Comparison of ENCODE assay signal across 25 cellular contexts in the genomic region with DNA sequence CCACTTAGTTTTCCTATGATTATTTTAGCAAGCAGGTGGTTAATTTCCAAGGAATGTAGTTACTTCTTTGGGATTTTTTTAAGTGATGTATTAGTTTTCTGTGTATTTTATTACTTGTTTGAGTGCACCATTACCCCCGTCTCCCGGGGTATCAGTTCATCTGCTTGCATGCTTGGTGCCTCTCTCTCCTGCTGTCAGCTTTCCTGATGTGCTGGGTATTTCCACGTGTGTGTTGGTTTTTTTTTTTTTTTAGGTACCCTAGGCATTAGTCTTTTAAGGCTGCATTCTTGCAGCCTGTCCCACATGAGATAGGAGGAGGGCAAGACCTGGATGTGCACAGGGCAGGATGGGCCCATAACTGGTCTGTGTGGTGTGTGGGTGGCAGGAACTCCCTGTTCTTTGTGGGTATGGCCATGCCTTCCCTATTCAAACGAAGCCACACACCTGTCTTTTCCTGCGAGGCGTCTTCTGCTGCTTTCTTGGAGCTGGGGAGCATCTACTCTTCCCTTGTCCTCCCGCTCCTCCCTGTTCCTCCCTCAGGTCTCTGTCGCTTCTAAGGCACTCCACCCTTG. TPM values are rescaled to one million over a fixed set of nuclear protein-coding genes. Genes with fewer than 3 reads are reported as not detected.
DNase-seq lines count a peak whose midpoint lies in the region; ATAC-seq and TF ChIP-seq lines count a peak whose summit lies in the region.
"Had no signal": no experiment of that assay in that cellular context is flagged by ENCODE, and none has a peak within 500 bp of the region (broad histone marks: within the 10 kb centered on the region; RNA-seq: fewer than 3 reads in every experiment).

No MANE protein-coding gene starts in this region.

- no peak overlapping the region for H2AFZ ChIP-seq in SU-DHL-6 (ENCODE audit: low read depth, low read length, severe bottlenecking)
- H2AFZ ChIP-seq: hepatocyte had no signal

- peak overlapping the region; percentile 24; the same call in 1 of the 2 replicates for H3K9ac ChIP-seq in SU-DHL-6 (ENCODE audit: low read length)

- peaks cover 69% of the 10 kb centered on the region for H3K79me2 ChIP-seq in SU-DHL-6 (ENCODE audit: insufficient read depth, low read length)
- H3K79me2 ChIP-seq: hepatocyte had no signal

- H3K9me3 ChIP-seq in SU-DHL-6 (ENCODE audit: insufficient read depth, low read length) (no peaks in the 10 kb centered on the region), upper lobe of right lung (no peaks in the 10 kb centered on the region), uterus (no peaks in the 10 kb centered on the region)
- H3K9me3 ChIP-seq: testis had no signal

- ATAC-seq in naive B cell (ENCODE audit: low read depth in 2 of 2) (peak in 1 of 2 donors; percentile 12), upper lobe of right lung (peak; percentile 52)
- ATAC-seq: activated T-helper 17 cell treated with anti-CD3 and anti-CD28 coated beads, Interleukin-2, amount 50 U/mL, for 72 hours; K562; T-cell had no signal

- TF ChIP-seq CTCF in SU-DHL-6 (IDR thresholded peaks at IDR 0.05; ENCODE audit: insufficient read depth, low read length, poor library complexity, severe bottlenecking), result no peak
- TF ChIP-seq CTCF in upper lobe of right lung (IDR thresholded peaks at IDR 0.05), result no peak
- no peak for TF ChIP-seq CTCF in uterus (IDR thresholded peaks at IDR 0.05)

- peaks cover 84 to 100% (median 88%) of the 10 kb centered on the region in 3 donors for H3K4me1 Mint-ChIP-seq in naive B cell
- H3K4me1 Mint-ChIP-seq: activated T-helper 17 cell treated with anti-CD3 and anti-CD28 coated beads, Interleukin-2, amount 50 U/mL, for 72 hours had no signal

- no peaks in the 10 kb centered on the region for H3K9me2 ChIP-seq in SU-DHL-6 (replicated peaks; ENCODE audit: insufficient read depth, low read length)

- H3F3A ChIP-seq in SU-DHL-6 (ENCODE audit: insufficient read depth), result peaks cover 27% of the 10 kb centered on the region

- peak; percentile 55 for DNase-seq in NCI-H2171 treated with DMSO at 0.1 percent for 48 hours (lab: John Stamatoyannopoulos, UW)
- no peak for DNase-seq in NCI-H2171 (lab: John Stamatoyannopoulos, UW)
- DNase-seq in naive B cell, result no peak
- no peak for DNase-seq in upper lobe of right lung
- DNase-seq in G401 (ENCODE audit: low spot score), result no peak
- no peak for DNase-seq in NCI-H1694 treated with DMSO at 0.1 percent for 48 hours (lab: John Stamatoyannopoulos, UW)
- DNase-seq in uterus, result no peak
- DNase-seq: 8988T; activated CD4-positive, alpha-beta T cell treated with anti-CD3 and anti-CD28 coated beads, Interleukin-2, amount 50 U/mL, for 1 hour; central memory CD4-positive, alpha-beta T cell; DMS79 treated with DMSO at 0.1 percent for 48 hours; foreskin fibroblast; NCI-H146; NCI-H226; NCI-H774; SHP77 treated with DMSO at 0.1 percent for 48 hours; stimulated activated CD4-positive, alpha-beta T cell treated with anti-CD3 and anti-CD28 coated beads, Interleukin-2, amount 100 ng/mL, for 24 hours; stimulated activated naive CD4-positive, alpha-beta T cell; testis had no signal

- no peaks in the 10 kb centered on the region for H3K27me3 Mint-ChIP-seq in naive B cell

- H3K4me3 Mint-ChIP-seq in naive B cell, result peak overlapping the region; percentile 64 to 98 (median 84)
- H3K4me3 Mint-ChIP-seq: activated naive CD8-positive, alpha-beta T cell; activated T-helper 17 cell treated with anti-CD3 and anti-CD28 coated beads, Interleukin-2, amount 50 U/mL, for 72 hours; T-cell had no signal

- no peaks in the 10 kb centered on the region for H3K36me3 ChIP-seq in SU-DHL-6 (ENCODE audit: low read length)
- no peaks in the 10 kb centered on the region for H3K36me3 ChIP-seq in upper lobe of right lung
- no peaks in the 10 kb centered on the region for H3K36me3 ChIP-seq in uterus

- H3K27ac ChIP-seq in SU-DHL-6 (ENCODE audit: low read depth, low read length), result peak overlapping the region; percentile 91
- H3K27ac ChIP-seq in upper lobe of right lung, result no peak overlapping the region
- no peak overlapping the region for H3K27ac ChIP-seq in uterus
- H3K27ac ChIP-seq: hepatocyte, testis had no signal

- H3K36me3 Mint-ChIP-seq in naive B cell, result peaks cover 13 to 21% of the 10 kb centered on the region in 2 donors
- H3K36me3 Mint-ChIP-seq: activated naive CD8-positive, alpha-beta T cell; T-cell had no signal

- no peaks in the 10 kb centered on the region for H3K4me1 ChIP-seq in upper lobe of right lung
- H3K4me1 ChIP-seq in uterus, result no peaks in the 10 kb centered on the region

- peak overlapping the region; percentile 77 for H3K4me2 ChIP-seq in SU-DHL-6 (ENCODE audit: low read depth, low read length, poor library complexity, severe bottlenecking)
- H3K4me2 ChIP-seq: hepatocyte had no signal

- no peak overlapping the region for H3K4me3 ChIP-seq in SU-DHL-6 (ENCODE audit: insufficient read depth, low read length, poor library complexity, severe bottlenecking)
- H3K4me3 ChIP-seq in upper lobe of right lung, result no peak overlapping the region
- H3K4me3 ChIP-seq in uterus, result no peak overlapping the region
- H3K4me3 ChIP-seq: hepatocyte, K562, testis had no signal

- no peaks in the 10 kb centered on the region for H4K20me1 ChIP-seq in SU-DHL-6 (ENCODE audit: low read depth, low read length)

- H3K27me3 ChIP-seq in SU-DHL-6 (ENCODE audit: low read length) (no peaks in the 10 kb centered on the region), upper lobe of right lung (no peaks in the 10 kb centered on the region), uterus (peaks cover 0 to 4% of the 10 kb centered on the region in 2 donors)
- H3K27me3 ChIP-seq: hepatocyte, testis had no signal

- no peaks in the 10 kb centered on the region for H3K9me3 Mint-ChIP-seq in naive B cell
- H3K9me3 Mint-ChIP-seq: activated T-helper 17 cell treated with anti-CD3 and anti-CD28 coated beads, Interleukin-2, amount 50 U/mL, for 72 hours; T-cell had no signal

- peak overlapping the region; percentile 21 to 98 (median 82) for H3K27ac Mint-ChIP-seq in naive B cell
- H3K27ac Mint-ChIP-seq: activated naive CD8-positive, alpha-beta T cell; activated T-helper 17 cell treated with anti-CD3 and anti-CD28 coated beads, Interleukin-2, amount 50 U/mL, for 72 hours had no signal

- no peak for TF ChIP-seq POLR2A in uterus (IDR thresholded peaks at IDR 0.05)

- intact Hi-C loops in upper lobe of right lung (cut with DNase I) (no loop called here), uterus (cut with DNase I; ENCODE audit: low total_unique reads) (no loop called here)

- in situ Hi-C loops in G401 (cut with HindIII; ENCODE audit: low sequenced_read_pairs), result no loop called here

RNA-seq across cellular contexts. Expression of a gene that starts 6.7 kb away (rescaled TPM):
- polyA plus RNA-seq in naive B cell (ENCODE audit: low read depth in 6 of 6), result 100 to 1,000 TPM; 163 to 261 (median 214) TPM
- total RNA-seq in upper lobe of right lung (63.8 TPM), uterus (10 to 100 TPM in 2 of 4 donors, 1 to 10 TPM in 2; 6.7 to 22.2 (median 9.0) TPM)
- total RNA-seq in G401 (2014; rRNA removed; shearing (Covaris generic)), result not detected in 2 replicates
